In genomic region chrX:132045456-132045855, GRCh38 we compare ENCODE assay signal across 23 cellular contexts.
"Had no signal": no experiment of that assay in that cellular context is flagged by ENCODE, and none has a peak within 500 bp of the region (broad histone marks: within the 10 kb centered on the region; RNA-seq: fewer than 3 reads in every experiment).

No MANE protein-coding gene starts in this region.

- H3K9me3 ChIP-seq: body of pancreas, esophagus muscularis mucosa, right atrium auricular region, upper lobe of right lung had no signal

- H3K27ac Mint-ChIP-seq: activated naive CD8-positive, alpha-beta T cell treated with anti-CD3 and anti-CD28 coated beads, Interleukin-2, amount 10 ng/mL, durations not matched to agents 7 days and 5 days; activated T-cell treated with anti-CD3 and anti-CD28 coated beads, Interleukin-2, amount 50 U/mL, for 24 hours; activated T-helper 17 cell treated with anti-CD3 and anti-CD28 coated beads, Interleukin-2, amount 50 U/mL, for 72 hours; T-cell had no signal

- DNase-seq: activated CD4-positive, alpha-beta T cell treated with anti-CD3 and anti-CD28 coated beads for 1 hour; activated CD4-positive, alpha-beta T cell treated with anti-CD3 and anti-CD28 coated beads, Interleukin-2, amount 50 U/mL, for 1 hour; activated naive CD4-positive, alpha-beta T cell; activated naive CD8-positive, alpha-beta T cell treated with anti-CD3 and anti-CD28 coated beads, Interleukin-2, amount 10 ng/mL, durations not matched to agents 7 days and 5 days; activated T-cell treated with anti-CD3 and anti-CD28 coated beads, Interleukin-2, amount 50 U/mL, for 24 hours; body of pancreas; effector CD8-positive, alpha-beta T cell; glutamatergic neuron; hippocampal formation; naive B cell; stimulated activated CD4-positive, alpha-beta T cell treated with anti-CD3 and anti-CD28 coated beads, Interleukin-12 subunit alpha, Interleukin-12 subunit beta, amount 100 ng/mL, for 4 hours; stimulated activated CD4-positive, alpha-beta T cell treated with anti-CD3 and anti-CD28 coated beads, Interleukin-4, amount 100 ng/mL, for 4 hours; stimulated activated naive CD8-positive, alpha-beta T cell treated with anti-CD3 and anti-CD28 coated beads, Interleukin-15, Interleukin-2, amounts not matched to agents 100 U/mL and 50 U/mL, for 24 hours; T-cell; upper lobe of right lung; WERI-Rb-1 had no signal

- FAIRE-seq: frontal cortex, TTC549 had no signal

- H3K4me3 Mint-ChIP-seq: activated naive CD8-positive, alpha-beta T cell treated with anti-CD3 and anti-CD28 coated beads, Interleukin-2, amount 10 ng/mL, durations not matched to agents 7 days and 5 days; activated T-cell treated with anti-CD3 and anti-CD28 coated beads, Interleukin-2, amount 50 U/mL, for 24 hours; activated T-helper 17 cell treated with anti-CD3 and anti-CD28 coated beads, Interleukin-2, amount 50 U/mL, for 72 hours; naive B cell; neural crest cell; T-cell had no signal

- H3K27me3 ChIP-seq: body of pancreas, cardiac muscle cell, esophagus muscularis mucosa, right atrium auricular region, upper lobe of right lung had no signal

- H3K4me1 ChIP-seq: body of pancreas, esophagus muscularis mucosa, right atrium auricular region, upper lobe of right lung had no signal

- H3K27ac ChIP-seq: body of pancreas, esophagus muscularis mucosa, right atrium auricular region, upper lobe of right lung, WERI-Rb-1 had no signal

- ATAC-seq: activated T-helper 17 cell treated with anti-CD3 and anti-CD28 coated beads, Interleukin-2, amount 50 U/mL, for 72 hours; body of pancreas; stimulated activated naive CD8-positive, alpha-beta T cell treated with anti-CD3 and anti-CD28 coated beads, Interleukin-15, Interleukin-2, amounts not matched to agents 100 U/mL and 50 U/mL, for 24 hours; T-cell; upper lobe of right lung had no signal

- H3K9me3 Mint-ChIP-seq: activated naive CD8-positive, alpha-beta T cell treated with anti-CD3 and anti-CD28 coated beads, Interleukin-2, amount 10 ng/mL, durations not matched to agents 7 days and 5 days; activated T-cell treated with anti-CD3 and anti-CD28 coated beads, Interleukin-2, amount 50 U/mL, for 24 hours; activated T-helper 17 cell treated with anti-CD3 and anti-CD28 coated beads, Interleukin-2, amount 50 U/mL, for 72 hours; naive B cell; neural crest cell; T-cell had no signal

- H3K36me3 ChIP-seq: cardiac muscle cell, esophagus muscularis mucosa, right atrium auricular region, upper lobe of right lung, WERI-Rb-1 had no signal

- H3K4me3 ChIP-seq: body of pancreas, cardiac muscle cell, esophagus muscularis mucosa, right atrium auricular region, upper lobe of right lung had no signal

- H3K27me3 Mint-ChIP-seq: activated naive CD8-positive, alpha-beta T cell treated with anti-CD3 and anti-CD28 coated beads, Interleukin-2, amount 10 ng/mL, durations not matched to agents 7 days and 5 days; activated T-helper 17 cell treated with anti-CD3 and anti-CD28 coated beads, Interleukin-2, amount 50 U/mL, for 72 hours; naive B cell had no signal
